9 cellular contexts compared by ENCODE assay signal in genomic region chr5:59496524-59497134, GRCh38.
DNase-seq lines count a peak whose midpoint lies in the region; ATAC-seq and TF ChIP-seq lines count a peak whose summit lies in the region.
"Had no signal": no experiment of that assay in that cellular context is flagged by ENCODE, and none has a peak within 500 bp of the region (broad histone marks: within the 10 kb centered on the region; RNA-seq: fewer than 3 reads in every experiment).

No MANE protein-coding gene starts in this region.

- POLR2A ChIA-PET in Caco-2 (lab: Charles Lee) = no interaction called here
- POLR2A ChIA-PET in PC-3 (lab: Charles Lee; ENCODE audit: unreplicated experiment) = no interaction called here

- peak; percentile 36 to 40 for DNase-seq in Caco-2
- DNase-seq in PC-3 = peak; percentile 39
- DNase-seq in iPS DF 4.7 (ENCODE audit: extremely low read depth, low spot score) = peak; percentile 22
- no peak for DNase-seq in NCI-H1436 treated with DMSO at 0.1 percent for 48 hours (lab: John Stamatoyannopoulos, UW)
- no peak for DNase-seq in NCI-H524 treated with DMSO at 0.1 percent for 48 hours (lab: John Stamatoyannopoulos, UW)
- DNase-seq in activated T-helper 1 cell treated with anti-CD3 and anti-CD28 coated beads, Interleukin-12 subunit alpha, Interleukin-12 subunit beta, Interleukin-2, Interleukin-4 antibody, amounts not matched to agents 30 ng/mL and 10 ng/mL and 1 ng/mL, durations not matched to agents 14 hours and 24 hours and 36 hours (ENCODE audit: low spot score) = no peak
- no peak for DNase-seq in DMS114 treated with DMSO at 0.1 percent for 48 hours (lab: John Stamatoyannopoulos, UW; ENCODE audit: unreplicated experiment)
- DNase-seq: naive thymus-derived CD4-positive, alpha-beta T cell had no signal

- BruUV-seq in Caco-2 (replicated peaks; lab: Mats Ljungman, UMichigan) (no TSS peak), PC-3 (replicated peaks; lab: Mats Ljungman, UMichigan) (no TSS peak)

- intact Hi-C loops in Caco-2 (cut with micrococcal nuclease; ENCODE audit: unreplicated experiment) = loop anchor here (1.0 kb wide), 1 partner anchor 106 kb away; no protein-coding TSS in a partner anchor
- intact Hi-C loops in PC-3 (cut with micrococcal nuclease) = loop anchor here (1.0 to 10.0 kb wide), 3 partner anchors 106 to 609 kb away; no protein-coding TSS in a partner anchor
- intact Hi-C loops in activated T-helper 1 cell treated with anti-CD3 and anti-CD28 coated beads, Interleukin-12 subunit alpha, Interleukin-12 subunit beta, Interleukin-2, Interleukin-4 antibody, amounts not matched to agents 30 ng/mL and 10 ng/mL and 1 ng/mL, durations not matched to agents 14 hours and 24 hours and 36 hours (cut with micrococcal nuclease) = loop anchor here (2.0 kb wide), 2 partner anchors 106 to 308 kb away; no protein-coding TSS in a partner anchor

- H3K4me1 ChIP-seq in Caco-2 (no peaks in the 10 kb centered on the region), PC-3 (ENCODE audit: insufficient read depth, low read length) (no peaks in the 10 kb centered on the region)

- no peaks in the 10 kb centered on the region for H3K4me1 Mint-ChIP-seq in Caco-2 (ENCODE audit: low read depth, unreplicated experiment)
- H3K4me1 Mint-ChIP-seq in activated T-helper 1 cell treated with anti-CD3 and anti-CD28 coated beads, Interleukin-12 subunit alpha, Interleukin-12 subunit beta, Interleukin-2, Interleukin-4 antibody, amounts not matched to agents 30 ng/mL and 10 ng/mL and 1 ng/mL, durations not matched to agents 14 hours and 24 hours and 36 hours (ENCODE audit: low read depth) = peaks cover 5% of the 10 kb centered on the region
- H3K4me1 Mint-ChIP-seq: naive thymus-derived CD4-positive, alpha-beta T cell had no signal

- H4K20me1 ChIP-seq in PC-3 (ENCODE audit: low read length) = no peaks in the 10 kb centered on the region

- H3K9me3 Mint-ChIP-seq in Caco-2 (ENCODE audit: unreplicated experiment) = no peaks in the 10 kb centered on the region
- no peaks in the 10 kb centered on the region for H3K9me3 Mint-ChIP-seq in activated T-helper 1 cell treated with anti-CD3 and anti-CD28 coated beads, Interleukin-12 subunit alpha, Interleukin-12 subunit beta, Interleukin-2, Interleukin-4 antibody, amounts not matched to agents 30 ng/mL and 10 ng/mL and 1 ng/mL, durations not matched to agents 14 hours and 24 hours and 36 hours

- no peak overlapping the region for H3K27ac Mint-ChIP-seq in Caco-2 (ENCODE audit: unreplicated experiment)
- H3K27ac Mint-ChIP-seq in activated T-helper 1 cell treated with anti-CD3 and anti-CD28 coated beads, Interleukin-12 subunit alpha, Interleukin-12 subunit beta, Interleukin-2, Interleukin-4 antibody, amounts not matched to agents 30 ng/mL and 10 ng/mL and 1 ng/mL, durations not matched to agents 14 hours and 24 hours and 36 hours = no peak overlapping the region
- H3K27ac Mint-ChIP-seq: naive thymus-derived CD4-positive, alpha-beta T cell had no signal

- H3K79me2 ChIP-seq in PC-3 (ENCODE audit: low read length) = no peaks in the 10 kb centered on the region

- no peak overlapping the region for H3K4me2 ChIP-seq in PC-3 (ENCODE audit: low read length)

- H3K9me3 ChIP-seq in Caco-2 (no peaks in the 10 kb centered on the region), PC-3 (ENCODE audit: low read length) (no peaks in the 10 kb centered on the region)

- CTCF ChIA-PET in Caco-2 (lab: Charles Lee) = no interaction called here
- CTCF ChIA-PET in PC-3 (lab: Charles Lee) = interaction anchor here (0.6 kb wide), 1 partner anchor 309 kb away, joined by 4 read pairs; no protein-coding TSS in a partner anchor

- no peak overlapping the region for H3K9ac ChIP-seq in PC-3 (ENCODE audit: low read length)

- H3K36me3 ChIP-seq in Caco-2 (ENCODE audit: control insufficient read depth, insufficient read depth, low read length) (no peaks in the 10 kb centered on the region), PC-3 (ENCODE audit: low read depth, low read length) (no peaks in the 10 kb centered on the region; the same call in 1 of the 2 replicates)

- no peak overlapping the region for H2AFZ ChIP-seq in PC-3 (ENCODE audit: low read length)

- H3K27me3 Mint-ChIP-seq in Caco-2 (ENCODE audit: insufficient read depth, unreplicated experiment) = peaks cover 3% of the 10 kb centered on the region
- H3K27me3 Mint-ChIP-seq in activated T-helper 1 cell treated with anti-CD3 and anti-CD28 coated beads, Interleukin-12 subunit alpha, Interleukin-12 subunit beta, Interleukin-2, Interleukin-4 antibody, amounts not matched to agents 30 ng/mL and 10 ng/mL and 1 ng/mL, durations not matched to agents 14 hours and 24 hours and 36 hours (ENCODE audit: insufficient read depth) = peaks cover 24% of the 10 kb centered on the region

- H3K27me3 ChIP-seq in Caco-2 (replicated peaks; ENCODE audit: control insufficient read depth, insufficient read depth, low read length) (no peaks in the 10 kb centered on the region), PC-3 (ENCODE audit: low read length) (no peaks in the 10 kb centered on the region)

- H3K27ac ChIP-seq in PC-3 (ENCODE audit: low read length) = no peak overlapping the region

- peak; percentile 77 for ATAC-seq in GM19351 (IDR thresholded peaks at IDR 0.05; ENCODE audit: unreplicated experiment)
- ATAC-seq in PC-3 = peak; percentile 27; the same call in 1 of the 2 replicates
- ATAC-seq: naive thymus-derived CD4-positive, alpha-beta T cell had no signal

- H3F3A ChIP-seq in PC-3 (ENCODE audit: low read length, unreplicated experiment) = no peaks in the 10 kb centered on the region

- H3K36me3 Mint-ChIP-seq in Caco-2 (ENCODE audit: insufficient read depth, unreplicated experiment) = no peaks in the 10 kb centered on the region
- no peaks in the 10 kb centered on the region for H3K36me3 Mint-ChIP-seq in activated T-helper 1 cell treated with anti-CD3 and anti-CD28 coated beads, Interleukin-12 subunit alpha, Interleukin-12 subunit beta, Interleukin-2, Interleukin-4 antibody, amounts not matched to agents 30 ng/mL and 10 ng/mL and 1 ng/mL, durations not matched to agents 14 hours and 24 hours and 36 hours (ENCODE audit: low read depth)
- H3K36me3 Mint-ChIP-seq: naive thymus-derived CD4-positive, alpha-beta T cell had no signal

- H3K4me3 Mint-ChIP-seq in Caco-2 (ENCODE audit: unreplicated experiment) = no peak overlapping the region
- H3K4me3 Mint-ChIP-seq in activated T-helper 1 cell treated with anti-CD3 and anti-CD28 coated beads, Interleukin-12 subunit alpha, Interleukin-12 subunit beta, Interleukin-2, Interleukin-4 antibody, amounts not matched to agents 30 ng/mL and 10 ng/mL and 1 ng/mL, durations not matched to agents 14 hours and 24 hours and 36 hours = no peak overlapping the region
- H3K4me3 Mint-ChIP-seq: naive thymus-derived CD4-positive, alpha-beta T cell had no signal

- H3K4me3 ChIP-seq in Caco-2 (ENCODE audit: low read depth, low read length) = no peak overlapping the region
- no peak overlapping the region for H3K4me3 ChIP-seq in PC-3 (ENCODE audit: low read length)

- no peaks in the 10 kb centered on the region for H3K9me2 ChIP-seq in PC-3 (replicated peaks; ENCODE audit: low read length)

- TF ChIP-seq CTCF in Caco-2 (IDR thresholded peaks at IDR 0.05; ENCODE audit: insufficient read depth in 1 of 2, low read depth in 1 of 2, low read length in 1 of 2, severe bottlenecking in 1 of 2, unreplicated experiment in 1 of 2) (peak; percentile 32 to 72), PC-3 (conservative IDR thresholded peaks at IDR 0.05; ENCODE audit: low read depth, low read length) (peak; percentile 64)

Comparison
In these comparisons a context has a peak if more than half of its experiments do, and no peak if none do; other contexts are left out.
1. DNase-seq: peak in Caco-2 (2 of 2), PC-3 (single experiment) and iPS DF 4.7 (single experiment); none in NCI-H1436 treated with DMSO at 0.1 percent for 48 hours (single experiment), NCI-H524 treated with DMSO at 0.1 percent for 48 hours (single experiment), activated T-helper 1 cell treated with anti-CD3 and anti-CD28 coated beads, Interleukin-12 subunit alpha, Interleukin-12 subunit beta, Interleukin-2, Interleukin-4 antibody, amounts not matched to agents 30 ng/mL and 10 ng/mL and 1 ng/mL, durations not matched to agents 14 hours and 24 hours and 36 hours (single experiment) and DMS114 treated with DMSO at 0.1 percent for 48 hours (single experiment).